In the genomic region with DNA sequence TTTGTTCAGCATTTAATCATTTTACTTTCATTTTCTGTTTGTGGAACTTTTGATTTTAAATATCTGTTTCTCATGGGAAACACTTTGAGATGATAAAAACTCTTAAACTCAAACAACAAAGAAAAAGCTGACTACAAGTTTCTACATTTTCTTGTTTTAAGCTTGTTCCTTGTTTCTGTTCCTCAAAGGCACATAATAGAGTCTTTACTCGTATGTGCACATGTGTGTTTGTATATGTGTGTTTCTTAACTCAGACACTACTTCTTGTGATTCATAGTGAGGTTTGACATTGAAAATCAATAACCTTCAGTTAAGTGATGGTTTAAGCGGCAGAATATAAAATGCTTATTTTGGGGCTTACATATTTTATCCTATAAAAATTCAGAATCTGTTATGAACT, we compare ENCODE assay signal across 16 cellular contexts.
A peak's percentile ranks its signal among the peaks of the same experiment; 100 is the strongest.
DNase-seq lines count a peak whose midpoint lies in the region; ATAC-seq and TF ChIP-seq lines count a peak whose summit lies in the region.
"Had no signal": no experiment of that assay in that cellular context is flagged by ENCODE, and none has a peak within 500 bp of the region (broad histone marks: within the 10 kb centered on the region; RNA-seq: fewer than 3 reads in every experiment).

No MANE protein-coding gene starts in this region.

- no peaks in the 10 kb centered on the region for H3K9me3 ChIP-seq in OCI-LY3 (ENCODE audit: insufficient read depth, low read length)
- H3K9me3 ChIP-seq: Caco-2, SJSA1 had no signal

- H3K4me2 ChIP-seq in OCI-LY3 (ENCODE audit: low read length): peak overlapping the region; percentile 51

- H3K27me3 ChIP-seq in OCI-LY3 (ENCODE audit: low read depth, low read length) (no peaks in the 10 kb centered on the region), brain microvascular endothelial cell (replicated peaks) (no peaks in the 10 kb centered on the region)
- H3K27me3 ChIP-seq: SJSA1 had no signal

- H3K27ac ChIP-seq in OCI-LY3 (ENCODE audit: low read length) (peak overlapping the region; percentile 8; the same call in 1 of the 2 replicates), brain microvascular endothelial cell (no peak overlapping the region)
- H3K27ac ChIP-seq: SJSA1 had no signal

- DNase-seq in NOMO-1 treated with DMSO at 0.1 percent for 48 hours (lab: John Stamatoyannopoulos, UW; ENCODE audit: unreplicated experiment) (peak; percentile 10), NOMO-1 treated with dmso at 0.1 percent for 144 hours (lab: John Stamatoyannopoulos, UW; ENCODE audit: unreplicated experiment) (no peak), brain microvascular endothelial cell (no peak), NCI-H2107 treated with DMSO at 0.1 percent for 48 hours (lab: John Stamatoyannopoulos, UW; ENCODE audit: unreplicated experiment) (no peak), dedifferentiated amniotic fluid mesenchymal stem cell (ENCODE audit: extremely low spot score) (no peak)
- DNase-seq: 8988T, Caco-2, DMS53, NCI-H1105, NCI-H1694 treated with DMSO at 0.1 percent for 48 hours, NCI-H446 treated with DMSO at 0.1 percent for 48 hours, NCI-H748 treated with DMSO at 0.1 percent for 48 hours had no signal

- TF ChIP-seq CTCF in OCI-LY3 (IDR thresholded peaks at IDR 0.05; ENCODE audit: low read depth, low read length): no peak
- no peak for TF ChIP-seq CTCF in brain microvascular endothelial cell (IDR thresholded peaks at IDR 0.05; ENCODE audit: low read depth, low read length, missing control alignments)

- H3K4me1 ChIP-seq in OCI-LY3 (ENCODE audit: low read length): peaks cover 7% of the 10 kb centered on the region
- H3K4me1 ChIP-seq: Caco-2, SJSA1 had no signal

- H3K36me3 ChIP-seq in OCI-LY3 (replicated peaks; ENCODE audit: low read depth, low read length) (no peaks in the 10 kb centered on the region), brain microvascular endothelial cell (replicated peaks) (no peaks in the 10 kb centered on the region)
- H3K36me3 ChIP-seq: SJSA1 had no signal

- no peak for ATAC-seq in GM21825 (IDR thresholded peaks at IDR 0.05; ENCODE audit: unreplicated experiment)
- ATAC-seq in GM21717 (IDR thresholded peaks at IDR 0.05; ENCODE audit: unreplicated experiment): no peak

- no peaks in the 10 kb centered on the region for H4K20me1 ChIP-seq in OCI-LY3 (ENCODE audit: insufficient read depth, low read length)

- in situ Hi-C loops in brain microvascular endothelial cell (cut with HindIII; ENCODE audit: low pct_ligation_motif_present, low sequenced_read_pairs): no loop called here

- H3K9ac ChIP-seq in OCI-LY3 (ENCODE audit: low read length): 0 out of 2 replicates have a peak overlapping the region, but pooled peaks have one; percentile 1

- H2AFZ ChIP-seq in OCI-LY3 (ENCODE audit: low read depth, low read length): peak overlapping the region; percentile 68

- no peaks in the 10 kb centered on the region for H3K79me2 ChIP-seq in OCI-LY3 (ENCODE audit: low read length)

- peak overlapping the region; percentile 32 for H3K4me3 ChIP-seq in OCI-LY3 (ENCODE audit: low read length)
- H3K4me3 ChIP-seq in brain microvascular endothelial cell (ENCODE audit: low read depth, low read length): peak overlapping the region; percentile 22
- H3K4me3 ChIP-seq: SJSA1 had no signal
